Comparison of ENCODE assay signal across 8 cellular contexts in the genomic region with DNA sequence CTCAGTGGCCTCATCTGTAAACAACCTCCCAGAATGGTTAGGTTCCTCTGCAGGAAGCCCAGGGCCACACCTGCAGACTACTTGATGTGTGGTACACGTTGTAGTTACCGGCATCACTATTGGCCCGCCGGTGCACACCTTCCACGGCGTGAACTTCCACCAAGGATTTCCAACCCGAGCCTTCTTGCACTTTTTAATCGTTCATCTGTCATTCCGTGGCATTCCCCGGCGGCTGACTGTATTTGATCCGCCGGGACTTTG. TPM values are rescaled to one million over a fixed set of nuclear protein-coding genes. Genes with fewer than 3 reads are reported as not detected.
A peak's percentile ranks its signal among the peaks of the same experiment; 100 is the strongest.
DNase-seq lines count a peak whose midpoint lies in the region; ATAC-seq and TF ChIP-seq lines count a peak whose summit lies in the region.

No MANE protein-coding gene starts in this region.

- H4K20me1 ChIP-seq in BLaER1 treated with 17β-estradiol and CSF1 and Interleukin-3, amounts not matched to agents 10 nM and 100 nM, result peaks cover 0 to 9% (median 0%) of the 10 kb centered on the region in 11 experiments; a peak in 4 of 22 replicates
- H4K20me1 ChIP-seq in HCT116 (ENCODE audit: insufficient read depth), result no peaks in the 10 kb centered on the region

- H3K9ac ChIP-seq in BLaER1 treated with 17β-estradiol and CSF1 and Interleukin-3, amounts not matched to agents 10 nM and 100 nM, result peak overlapping the region; percentile 47 to 76 (median 58); a peak in 19 of 22 replicates
- H3K9ac ChIP-seq in HCT116 (ENCODE audit: low read length), result no peak overlapping the region

- peak overlapping the region; percentile 93 for H3K4me3 Mint-ChIP-seq in T-helper 1 cell treated with Interleukin-12 subunit alpha and Interleukin-12 subunit beta and Interleukin-4 antibody, amounts not matched to agents 30 μg/mL and 1 μg/mL, for 36 hours
- peak overlapping the region; percentile 83 for H3K4me3 Mint-ChIP-seq in osteocyte (ENCODE audit: unreplicated experiment)

- TF ChIP-seq CTCF in HCT116 (IDR thresholded peaks at IDR 0.05 in 2 of 3, conservative IDR thresholded peaks at IDR 0.05 in 1 of 3; ENCODE audit: borderline replicate concordance in 1 of 3, insufficient read depth in 1 of 3, low read depth in 2 of 3, low read length in 2 of 3) (no peak), epithelial cell of esophagus (IDR thresholded peaks at IDR 0.05; ENCODE audit: insufficient read depth, low read depth, low read length, missing control alignments) (no peak), osteocyte (IDR thresholded peaks at IDR 0.05) (no peak)

- no peak for TF ChIP-seq POLR2A in HCT116 (IDR thresholded peaks at IDR 0.05; ENCODE audit: borderline replicate concordance, extremely low read depth, insufficient read depth, insufficient read length)

- no TSS peak for BruUV-seq in HCT116 (replicated peaks; lab: Mats Ljungman, UMichigan)

- H3K36me3 ChIP-seq in BLaER1 treated with 17β-estradiol and CSF1 and Interleukin-3, amounts not matched to agents 10 nM and 100 nM, result no peaks in the 10 kb centered on the region
- H3K36me3 ChIP-seq in HCT116 (ENCODE audit: control insufficient read depth in 1 of 2, insufficient read depth in 2 of 2, low read length in 2 of 2), result no peaks in the 10 kb centered on the region

- H3K36me3 Mint-ChIP-seq in T-helper 1 cell treated with Interleukin-12 subunit alpha and Interleukin-12 subunit beta and Interleukin-4 antibody, amounts not matched to agents 30 μg/mL and 1 μg/mL, for 36 hours (ENCODE audit: low read depth), result peaks cover 6% of the 10 kb centered on the region
- H3K36me3 Mint-ChIP-seq in osteocyte (ENCODE audit: unreplicated experiment), result no peaks in the 10 kb centered on the region

- H3K4me1 ChIP-seq in BLaER1 treated with 17β-estradiol and CSF1 and Interleukin-3, amounts not matched to agents 10 nM and 100 nM, result peaks cover 18 to 41% (median 32%) of the 10 kb centered on the region in 10 experiments
- peaks cover 12 to 48% of the 10 kb centered on the region in 2 experiments for H3K4me1 ChIP-seq in HCT116 (ENCODE audit: control insufficient read depth in 1 of 2, insufficient read depth in 2 of 2, low read length in 2 of 2)

- H3K79me2 ChIP-seq in HCT116 (ENCODE audit: insufficient read depth, low read length), result no peaks in the 10 kb centered on the region

- no peak for TF ChIP-seq RAD21 in HCT116 (IDR thresholded peaks at IDR 0.05; ENCODE audit: low read depth)

- no peak for ATAC-seq in HCT116

- peak overlapping the region in 1 of 11 experiments; percentile 2; a peak in 1 of 22 replicates for H3K27ac ChIP-seq in BLaER1 treated with 17β-estradiol and CSF1 and Interleukin-3, amounts not matched to agents 10 nM and 100 nM
- H3K27ac ChIP-seq in HCT116 (ENCODE audit: low read depth, low read length), result peak overlapping the region; percentile 19; the same call in 1 of the 2 replicates

- H3K9me2 ChIP-seq in HCT116 (ENCODE audit: insufficient read depth), result no peaks in the 10 kb centered on the region

- peak overlapping the region; percentile 80 to 98 (median 93) for H3K4me2 ChIP-seq in BLaER1 treated with 17β-estradiol and CSF1 and Interleukin-3, amounts not matched to agents 10 nM and 100 nM
- H3K4me2 ChIP-seq in HCT116 (ENCODE audit: low read length), result peak overlapping the region; percentile 70; the same call in 1 of the 2 replicates

- peaks cover 24% of the 10 kb centered on the region for H3K27me3 Mint-ChIP-seq in T-helper 1 cell treated with Interleukin-12 subunit alpha and Interleukin-12 subunit beta and Interleukin-4 antibody, amounts not matched to agents 30 μg/mL and 1 μg/mL, for 36 hours (ENCODE audit: low read depth)
- peaks cover 3% of the 10 kb centered on the region for H3K27me3 Mint-ChIP-seq in osteocyte (ENCODE audit: unreplicated experiment)

- H3K4me1 Mint-ChIP-seq in T-helper 1 cell treated with Interleukin-12 subunit alpha and Interleukin-12 subunit beta and Interleukin-4 antibody, amounts not matched to agents 30 μg/mL and 1 μg/mL, for 36 hours (ENCODE audit: low read depth), result peaks cover 45% of the 10 kb centered on the region
- H3K4me1 Mint-ChIP-seq in osteocyte (ENCODE audit: unreplicated experiment), result peaks cover 27% of the 10 kb centered on the region

- no peaks in the 10 kb centered on the region for H3K9me3 ChIP-seq in BLaER1 treated with 17β-estradiol and CSF1 and Interleukin-3, amounts not matched to agents 10 nM and 100 nM (replicated peaks in 1 of 11)
- no peaks in the 10 kb centered on the region for H3K9me3 ChIP-seq in HCT116 (ENCODE audit: control insufficient read depth in 1 of 2, insufficient read depth in 1 of 2, low read depth in 1 of 2, low read length in 2 of 2)

- H3K27ac Mint-ChIP-seq in T-helper 1 cell treated with Interleukin-12 subunit alpha and Interleukin-12 subunit beta and Interleukin-4 antibody, amounts not matched to agents 30 μg/mL and 1 μg/mL, for 36 hours, result peak overlapping the region; percentile 94
- peak overlapping the region; percentile 90 for H3K27ac Mint-ChIP-seq in osteocyte (ENCODE audit: unreplicated experiment)

- H3K27me3 ChIP-seq in BLaER1 treated with 17β-estradiol and CSF1 and Interleukin-3, amounts not matched to agents 10 nM and 100 nM, result peaks cover 6 to 37% (median 22%) of the 10 kb centered on the region in 11 experiments; a peak in 20 of 22 replicates
- no peaks in the 10 kb centered on the region for H3K27me3 ChIP-seq in HCT116 (ENCODE audit: insufficient read depth, low read length)

- no peak overlapping the region for H2AFZ ChIP-seq in HCT116 (ENCODE audit: low read depth, low read length, poor library complexity, severe bottlenecking)

- RAD21 ChIA-PET in HCT116 (lab: Charles Lee; ENCODE audit: low non-redundant PET in 1 of 2, low total read pairs in 2 of 2, uncharacterized antibody in 2 of 2, unreplicated experiment in 2 of 2), result no interaction called here

- POLR2A ChIA-PET in HCT116 (lab: Charles Lee), result no interaction called here

- H3K9me3 Mint-ChIP-seq in T-helper 1 cell treated with Interleukin-12 subunit alpha and Interleukin-12 subunit beta and Interleukin-4 antibody, amounts not matched to agents 30 μg/mL and 1 μg/mL, for 36 hours, result no peaks in the 10 kb centered on the region
- no peaks in the 10 kb centered on the region for H3K9me3 Mint-ChIP-seq in osteocyte (ENCODE audit: unreplicated experiment)

- H3K4me3 ChIP-seq in BLaER1 treated with 17β-estradiol and CSF1 and Interleukin-3, amounts not matched to agents 10 nM and 100 nM, result peak overlapping the region; percentile 51 to 67 (median 61)
- H3K4me3 ChIP-seq in HCT116 (replicated peaks in 1 of 2; ENCODE audit: low read depth in 1 of 2, low read length in 2 of 2) (no peak overlapping the region), epithelial cell of esophagus (ENCODE audit: low read length) (peak overlapping the region; percentile 47)

- DNase-seq in HCT116 (ENCODE audit: low read depth, low spot score) (no peak), epithelial cell of esophagus (ENCODE audit: low read depth) (no peak), osteocyte (ENCODE audit: extremely low spot score, unreplicated experiment) (no peak), NCI-H524 (lab: John Stamatoyannopoulos, UW) (no peak), NCI-H2107 (lab: John Stamatoyannopoulos, UW) (no peak)
- DNase-seq in NK-92 treated with Interleukin-12 subunit alpha and Interleukin-12 subunit beta, amount 100 ng/mL, for 24 hours (lab: John Stamatoyannopoulos, UW), result no peak

- intact Hi-C loops in HCT116 (cut with micrococcal nuclease), result loop anchor here (1.0 kb wide), 3 partner anchors 7 to 44 kb away; partner anchors contain the start of gene TRIM52

- CTCF ChIA-PET in HCT116 (lab: Charles Lee), result no interaction called here

TF ChIP-seq in HCT116, 20 proteins besides CTCF, POLR2A, EP300 and RAD21:
- TF ChIP-seq EGR1 (IDR thresholded peaks at IDR 0.05; ENCODE audit: low read depth), result no peak
- no peak for TF ChIP-seq SRF (IDR thresholded peaks at IDR 0.05; ENCODE audit: low read depth)
- no peak for TF ChIP-seq POLR2AphosphoS5 (IDR thresholded peaks at IDR 0.05; ENCODE audit: low read depth, low read length)
- no peak for TF ChIP-seq SP1 (IDR thresholded peaks at IDR 0.05; ENCODE audit: low read depth)
- TF ChIP-seq, protein P1, sequence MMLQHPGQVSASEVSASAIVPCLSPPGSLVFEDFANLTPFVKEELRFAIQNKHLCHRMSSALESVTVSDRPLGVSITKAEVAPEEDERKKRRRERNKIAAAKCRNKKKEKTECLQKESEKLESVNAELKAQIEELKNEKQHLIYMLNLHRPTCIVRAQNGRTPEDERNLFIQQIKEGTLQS (IDR thresholded peaks at IDR 0.05), result no peak
- no peak for TF ChIP-seq JUND (IDR thresholded peaks at IDR 0.05)
- no peak for TF ChIP-seq TCF7L2 (IDR thresholded peaks at IDR 0.05; ENCODE audit: borderline replicate concordance, extremely low read depth, insufficient read depth, insufficient read length)
- no peak for TF ChIP-seq EZH2phosphoT487 (IDR thresholded peaks at IDR 0.05; ENCODE audit: borderline replicate concordance)
- no peak for TF ChIP-seq YY1 (IDR thresholded peaks at IDR 0.05; ENCODE audit: extremely low read depth, insufficient replicate concordance, low read depth, low read length)
- no peak for TF ChIP-seq MAX (IDR thresholded peaks at IDR 0.05)
- no peak for TF ChIP-seq SIN3A (IDR thresholded peaks at IDR 0.05; ENCODE audit: low read depth)
- TF ChIP-seq ZNF274 (IDR thresholded peaks at IDR 0.05; ENCODE audit: low read depth, low read length), result no peak
- no peak for TF ChIP-seq ELF1 (IDR thresholded peaks at IDR 0.05; ENCODE audit: borderline replicate concordance, low read depth)

RNA-seq across cellular contexts. Expression of gene TRIM41, which starts 5.3 kb away (rescaled TPM):
- total RNA-seq in HCT116 (2021; ENCODE audit: unreplicated experiment), result 51.8 TPM
- polyA plus RNA-seq in HCT116 (2012), result 34.1 and 37.8 TPM in 2 replicates
- total RNA-seq in osteocyte, result 25.2 and 27.1 TPM in 2 replicates

RNA-seq across cellular contexts. Expression of gene TRIM7, which starts 12.7 kb away (rescaled TPM):
- total RNA-seq in HCT116 (2021; ENCODE audit: unreplicated experiment) (30.2 TPM), osteocyte (3.8 and 4.0 TPM in 2 replicates)
- 21.9 and 25.3 TPM in 2 replicates for polyA plus RNA-seq in HCT116 (2012)

RNA-seq across cellular contexts. Expression of gene RACK1, which starts 26.0 kb away (rescaled TPM):
- total RNA-seq in HCT116 (2021; ENCODE audit: unreplicated experiment) (2,432 TPM), osteocyte (1,869 and 1,921 TPM in 2 replicates)
- 5,228 and 5,585 TPM in 2 replicates for polyA plus RNA-seq in HCT116 (2012)

RNA-seq across cellular contexts. Expression of gene TRIM52, which starts 43.2 kb away (rescaled TPM):
- total RNA-seq in HCT116 (2021; ENCODE audit: unreplicated experiment), result 7.6 TPM
- polyA plus RNA-seq in HCT116 (2012), result 5.7 and 6.3 TPM in 2 replicates
- 12.8 and 13.7 TPM in 2 replicates for total RNA-seq in osteocyte

Comparison
In these comparisons a context has a peak if more than half of its experiments do, and no peak if none do; other contexts are left out.
1. H3K4me3 ChIP-seq: peak in BLaER1 treated with 17β-estradiol and CSF1 and Interleukin-3, amounts not matched to agents 10 nM and 100 nM (10 of 10) and epithelial cell of esophagus (single experiment); none in HCT116 (0 of 2).